ENCODE assay signal across 21 cellular contexts in genomic region chr1:169046671-169047070, GRCh38. TPM values are rescaled to one million over a fixed set of nuclear protein-coding genes. Genes with fewer than 3 reads are reported as not detected.
DNase-seq lines count a peak whose midpoint lies in the region; ATAC-seq, FAIRE-seq and TF ChIP-seq lines count a peak whose summit lies in the region.
"Had no signal": no experiment of that assay in that cellular context is flagged by ENCODE, and none has a peak within 500 bp of the region (broad histone marks: within the 10 kb centered on the region; RNA-seq: fewer than 3 reads in every experiment).

No MANE protein-coding gene starts in this region.

- H3K4ac ChIP-seq in trophoblast cell (ENCODE audit: low read depth, low read length): no peak overlapping the region

- CTCF ChIA-PET in CD8-positive, alpha-beta T cell (lab: Charles Lee): interaction anchor here (0.7 kb wide), 1 partner anchor 443 kb away, joined by 3 read pairs; no protein-coding TSS in a partner anchor
- CTCF ChIA-PET in GM12878 (lab: Yijun Ruan, JAX): interaction anchor here (1.7 to 10.9 kb wide), 2 partner anchors 62 to 443 kb away, joined by 4 to 100 read pairs; partner anchors contain the start of gene ATP1B1

- H3K4me1 ChIP-seq in CD8-positive, alpha-beta T cell (ENCODE audit: insufficient read depth, low read length): peaks cover 30% of the 10 kb centered on the region
- H3K4me1 ChIP-seq in GM12878 (ENCODE audit: control insufficient read depth, insufficient read depth, low read length): peaks cover 52% of the 10 kb centered on the region
- H3K4me1 ChIP-seq in trophoblast cell (ENCODE audit: control insufficient read depth in 1 of 2, insufficient read depth in 2 of 2, low read length in 2 of 2): peaks cover 14 to 18% of the 10 kb centered on the region in 2 experiments
- peaks cover 0 to 9% of the 10 kb centered on the region in 2 donors for H3K4me1 ChIP-seq in thyroid gland
- H3K4me1 ChIP-seq: BE2C had no signal

- intact Hi-C loops in activated CD4-positive, alpha-beta T cell treated with anti-CD3 and anti-CD28 coated beads, Interleukin-2, amount 10 ng/mL, durations not matched to agents 24 days and 14 days (cut with micrococcal nuclease): loop anchor here (5.0 to 10.0 kb wide), 3 partner anchors 46 to 704 kb away; no protein-coding TSS in a partner anchor
- intact Hi-C loops in CD8-positive, alpha-beta T cell (cut with DNase I, micrococcal nuclease): no loop called here
- intact Hi-C loops in GM12878 (cut with micrococcal nuclease; ENCODE audit: unreplicated experiment) (loop anchor here (5.0 kb wide), 1 partner anchor 61 kb away; the partner anchor contains the start of gene ATP1B1), thyroid gland (cut with DNase I) (no loop called here)

- TF ChIP-seq EP300 in GM12878 (IDR thresholded peaks at IDR 0.05; ENCODE audit: borderline replicate concordance in 1 of 2, control insufficient read depth in 1 of 2, low read depth in 2 of 2, low read length in 2 of 2): no peak

- H3K27ac Mint-ChIP-seq in activated CD4-positive, alpha-beta T cell treated with anti-CD3 and anti-CD28 coated beads, Interleukin-2, amount 10 ng/mL, durations not matched to agents 24 days and 14 days: peak overlapping the region; percentile 60
- peak overlapping the region; percentile 43 for H3K27ac Mint-ChIP-seq in CD8-positive, alpha-beta T cell
- H3K27ac Mint-ChIP-seq in nephron progenitor cell: no peak overlapping the region
- H3K27ac Mint-ChIP-seq: CD4-positive, alpha-beta T cell had no signal

- no peak overlapping the region for H3K23ac ChIP-seq in trophoblast cell (ENCODE audit: low read length)

- H3K4me2 ChIP-seq in GM12878 (ENCODE audit: control insufficient read depth, insufficient read depth): no peak overlapping the region
- H3K4me2 ChIP-seq in trophoblast cell (ENCODE audit: low read length): no peak overlapping the region

- no peak for TF ChIP-seq CTCF in CD8-positive, alpha-beta T cell (IDR thresholded peaks at IDR 0.05)
- TF ChIP-seq CTCF in GM12878 (IDR thresholded peaks at IDR 0.05 in 2 of 3, conservative IDR thresholded peaks at IDR 0.05 in 1 of 3; ENCODE audit: control insufficient read depth in 2 of 3, extremely low read depth in 1 of 3, insufficient read depth in 1 of 3, low read depth in 3 of 3, low read length in 3 of 3) (no peak), thyroid gland (IDR thresholded peaks at IDR 0.05) (no peak), nephron progenitor cell (IDR thresholded peaks at IDR 0.05) (no peak)

- H4K8ac ChIP-seq in trophoblast cell (ENCODE audit: low read depth, low read length): no peak overlapping the region

- H3K9ac ChIP-seq in GM12878 (ENCODE audit: control insufficient read depth, insufficient read depth, low read length): no peak overlapping the region
- H3K9ac ChIP-seq in trophoblast cell (ENCODE audit: low read length): no peak overlapping the region

- peaks cover 73% of the 10 kb centered on the region for H3K4me1 Mint-ChIP-seq in activated CD4-positive, alpha-beta T cell treated with anti-CD3 and anti-CD28 coated beads, Interleukin-2, amount 10 ng/mL, durations not matched to agents 24 days and 14 days
- peaks cover 44% of the 10 kb centered on the region for H3K4me1 Mint-ChIP-seq in CD8-positive, alpha-beta T cell (ENCODE audit: low read depth)
- peaks cover 23% of the 10 kb centered on the region for H3K4me1 Mint-ChIP-seq in nephron progenitor cell

- ATAC-seq in CD8-positive, alpha-beta T cell: no peak
- ATAC-seq in GM12878 (no peak), HG02981 (IDR thresholded peaks at IDR 0.05; ENCODE audit: unreplicated experiment) (no peak)

- no peaks in the 10 kb centered on the region for H3K9me3 ChIP-seq in CD8-positive, alpha-beta T cell (ENCODE audit: low read length)
- H3K9me3 ChIP-seq in GM12878 (replicated peaks; ENCODE audit: control insufficient read depth, insufficient read depth, low read length) (no peaks in the 10 kb centered on the region; the same call in 2 of the 3 replicates), trophoblast cell (ENCODE audit: insufficient read depth, low read depth, low read length) (no peaks in the 10 kb centered on the region), thyroid gland (no peaks in the 10 kb centered on the region)
- H3K9me3 ChIP-seq: BE2C had no signal

- no peak overlapping the region for H3K18ac ChIP-seq in trophoblast cell (ENCODE audit: low read length)

- no peaks in the 10 kb centered on the region for H4K20me1 ChIP-seq in GM12878 (ENCODE audit: control insufficient read depth, insufficient read depth)

- no peak overlapping the region for H3K27ac ChIP-seq in CD8-positive, alpha-beta T cell (ENCODE audit: low read depth, low read length)
- H3K27ac ChIP-seq in GM12878 (ENCODE audit: control insufficient read depth, insufficient read depth): no peak overlapping the region
- no peak overlapping the region for H3K27ac ChIP-seq in trophoblast cell (ENCODE audit: low read depth, low read length)
- no peak overlapping the region for H3K27ac ChIP-seq in thyroid gland

- H3K79me1 ChIP-seq in trophoblast cell (ENCODE audit: low read length): peaks cover 6% of the 10 kb centered on the region

- no peak overlapping the region for H2BK120ac ChIP-seq in trophoblast cell (ENCODE audit: insufficient read depth, low read length, poor library complexity)

- H3K79me2 ChIP-seq in GM12878 (ENCODE audit: control insufficient read depth, insufficient read depth, low read length) (no peaks in the 10 kb centered on the region), trophoblast cell (ENCODE audit: control insufficient read depth, insufficient read depth, low read length, poor library complexity) (no peaks in the 10 kb centered on the region)

- no peak for FAIRE-seq in GM12878 (lab: Jason Lieb, UNC)

- peak overlapping the region; percentile 3 for H2BK12ac ChIP-seq in trophoblast cell (ENCODE audit: low read length)

- RAD21 ChIA-PET in GM12878 (lab: Charles Lee; ENCODE audit: unreplicated experiment): interaction anchor here (1.1 to 11.2 kb wide), 10 partner anchors 16 to 436 kb away, joined by 3 to 135 read pairs (median 26); partner anchors contain the start of gene ATP1B1

- no peak overlapping the region for H3K14ac ChIP-seq in trophoblast cell (ENCODE audit: low read length)

- peak overlapping the region; percentile 41 for H4K91ac ChIP-seq in trophoblast cell (ENCODE audit: low read depth, low read length)

- no peak overlapping the region for H3K4me3 ChIP-seq in CD8-positive, alpha-beta T cell (ENCODE audit: low read depth, low read length)
- H3K4me3 ChIP-seq in GM12878 (no peak overlapping the region), trophoblast cell (ENCODE audit: low read depth, low read length) (no peak overlapping the region), thyroid gland (replicated peaks in 1 of 3) (no peak overlapping the region)

- SMC1A ChIA-PET in GM12878 (lab: Charles Lee; ENCODE audit: uncharacterized antibody, unreplicated experiment): interaction anchor here (0.6 to 13.3 kb wide), 10 partner anchors 9 to 79 kb away, joined by 3 to 343 read pairs (median 9); partner anchors contain the start of gene ATP1B1

- in situ Hi-C loops in GM12878 (cut with MboI): no loop called here

- 94% methylated on average over 3 of the region's 3 CpGs for WGBS in GM12878 (ENCODE audit: insufficient coverage, insufficient replicate concordance, low lambda C conversion rate, missing lambda C conversion rate)
- WGBS in trophoblast cell (ENCODE audit: extremely low coverage, insufficient coverage, insufficient read length): no CpG with 5 or more reads among the region's 3 CpGs
- 94 to 99% methylated on average over 3 of the region's 3 CpGs for WGBS in thyroid gland, 2 donors

- no peaks in the 10 kb centered on the region for H3K36me3 ChIP-seq in CD8-positive, alpha-beta T cell (ENCODE audit: insufficient read depth, low read length)
- H3K36me3 ChIP-seq in GM12878 (ENCODE audit: control insufficient read depth in 2 of 2, insufficient read depth in 2 of 2, low read length in 1 of 2): no peaks in the 10 kb centered on the region
- H3K36me3 ChIP-seq in trophoblast cell (ENCODE audit: control insufficient read depth in 1 of 2, insufficient read depth in 2 of 2, low read length in 2 of 2): no peaks in the 10 kb centered on the region
- no peaks in the 10 kb centered on the region for H3K36me3 ChIP-seq in thyroid gland
- H3K36me3 ChIP-seq: BE2C had no signal

- peak overlapping the region; percentile 15 for H2AK5ac ChIP-seq in trophoblast cell (ENCODE audit: low read length)

- BruUV-seq in GM12878 (replicated peaks; lab: Mats Ljungman, UMichigan): no TSS peak

- H3K9me3 Mint-ChIP-seq in activated CD4-positive, alpha-beta T cell treated with anti-CD3 and anti-CD28 coated beads, Interleukin-2, amount 10 ng/mL, durations not matched to agents 24 days and 14 days: peaks cover 35% of the 10 kb centered on the region
- H3K9me3 Mint-ChIP-seq in CD8-positive, alpha-beta T cell: no peaks in the 10 kb centered on the region
- no peaks in the 10 kb centered on the region for H3K9me3 Mint-ChIP-seq in nephron progenitor cell
- H3K9me3 Mint-ChIP-seq: CD4-positive, alpha-beta T cell had no signal

- H3K27me3 ChIP-seq in CD8-positive, alpha-beta T cell (ENCODE audit: insufficient read depth, low read length): no peaks in the 10 kb centered on the region
- H3K27me3 ChIP-seq in GM12878 (replicated peaks in 1 of 2; ENCODE audit: control insufficient read depth in 2 of 2, insufficient read depth in 2 of 2, low read length in 1 of 2): no peaks in the 10 kb centered on the region
- no peaks in the 10 kb centered on the region for H3K27me3 ChIP-seq in trophoblast cell (ENCODE audit: insufficient read depth, low read length)
- no peaks in the 10 kb centered on the region for H3K27me3 ChIP-seq in thyroid gland
- H3K27me3 ChIP-seq: BE2C had no signal

- H3K36me3 Mint-ChIP-seq in activated CD4-positive, alpha-beta T cell treated with anti-CD3 and anti-CD28 coated beads, Interleukin-2, amount 10 ng/mL, durations not matched to agents 24 days and 14 days (ENCODE audit: low read depth): peaks cover 6% of the 10 kb centered on the region
- H3K36me3 Mint-ChIP-seq in CD8-positive, alpha-beta T cell: no peaks in the 10 kb centered on the region
- H3K36me3 Mint-ChIP-seq in nephron progenitor cell (ENCODE audit: low read depth): no peaks in the 10 kb centered on the region

- POLR2A ChIA-PET in CD8-positive, alpha-beta T cell (lab: Charles Lee): no interaction called here
- POLR2A ChIA-PET in GM12878 (lab: Charles Lee): interaction anchor here (0.9 to 8.1 kb wide), 9 partner anchors 11 to 69 kb away, joined by 3 to 69 read pairs (median 10); partner anchors contain the start of gene ATP1B1

- H3K27me3 Mint-ChIP-seq in activated CD4-positive, alpha-beta T cell treated with anti-CD3 and anti-CD28 coated beads, Interleukin-2, amount 10 ng/mL, durations not matched to agents 24 days and 14 days: no peaks in the 10 kb centered on the region
- no peaks in the 10 kb centered on the region for H3K27me3 Mint-ChIP-seq in CD8-positive, alpha-beta T cell (ENCODE audit: low read depth)
- H3K27me3 Mint-ChIP-seq in nephron progenitor cell (ENCODE audit: low read depth, poor library complexity): peaks cover 4% of the 10 kb centered on the region
- H3K27me3 Mint-ChIP-seq: CD4-positive, alpha-beta T cell had no signal

- H4K12ac ChIP-seq in trophoblast cell (ENCODE audit: low read depth, low read length): no peak overlapping the region

- no peak overlapping the region for H2AFZ ChIP-seq in GM12878 (ENCODE audit: control insufficient read depth, low read depth, low read length)
- no peak overlapping the region for H2AFZ ChIP-seq in trophoblast cell (ENCODE audit: insufficient read depth, low read length, poor library complexity)

- no peak overlapping the region for H3K4me3 Mint-ChIP-seq in activated CD4-positive, alpha-beta T cell treated with anti-CD3 and anti-CD28 coated beads, Interleukin-2, amount 10 ng/mL, durations not matched to agents 24 days and 14 days
- no peak overlapping the region for H3K4me3 Mint-ChIP-seq in CD8-positive, alpha-beta T cell
- H3K4me3 Mint-ChIP-seq in nephron progenitor cell: no peak overlapping the region
- H3K4me3 Mint-ChIP-seq: CD4-positive, alpha-beta T cell had no signal

- no peak overlapping the region for H2BK5ac ChIP-seq in trophoblast cell (ENCODE audit: low read depth, low read length, poor library complexity)

- no peak for DNase-seq in activated CD4-positive, alpha-beta T cell treated with anti-CD3 and anti-CD28 coated beads, Interleukin-2, amount 10 ng/mL, durations not matched to agents 24 days and 14 days
- DNase-seq in activated CD4-positive, alpha-beta T cell treated with anti-CD3 and anti-CD28 coated beads, Interleukin-2, amount 50 U/mL, for 4 hours: no peak
- DNase-seq in CD8-positive, alpha-beta T cell: no peak
- DNase-seq in GM12878 (ENCODE audit: low read depth, low spot score): no peak
- DNase-seq in trophoblast cell: no peak
- DNase-seq in thyroid gland: no peak
- no peak for DNase-seq in nephron progenitor cell
- DNase-seq: BE2C; CD4-positive, alpha-beta T cell; DMS153; GF-D8; GOT3; MM.1S; NCI-H1092 treated with DMSO at 0.1 percent for 48 hours; NCI-H2081; NCI-H510A treated with DMSO at 0.1 percent for 48 hours; NCI-H774; OCI-M1; RPMI8226; SHP77 treated with DMSO at 0.1 percent for 48 hours had no signal

- no peak for TF ChIP-seq RAD21 in GM12878 (IDR thresholded peaks at IDR 0.05; ENCODE audit: insufficient read depth, low read depth, low read length)

- TF ChIP-seq POLR2A in GM12878 (IDR thresholded peaks at IDR 0.05; ENCODE audit: low read depth, low read length) (no peak), thyroid gland (IDR thresholded peaks at IDR 0.05) (no peak)

RNA-seq across cellular contexts. Expression of gene ATP1B1, which starts 59.8 kb away (rescaled TPM):
- total RNA-seq in activated CD4-positive, alpha-beta T cell treated with anti-CD3 and anti-CD28 coated beads, Interleukin-2, amount 10 ng/mL, durations not matched to agents 24 days and 14 days: 12.5 and 15.3 TPM in 2 replicates
- 1 to 10 TPM; 2.6 to 3.0 TPM for total RNA-seq in CD8-positive, alpha-beta T cell
- total RNA-seq in GM12878 (2013; cell fraction: nucleolus; rRNA removed): 4.3 and 4.8 TPM in 2 replicates
- 0.76 and 0.96 TPM in 2 replicates for total RNA-seq in GM12878 (2014; rRNA removed)
- 1.2 and 1.4 TPM in 2 replicates for total RNA-seq in GM12878 (2014; rRNA removed; fragmentation: Illumina TruSeq; extraction: Trizol)
- 2.7 and 3.2 TPM in 2 replicates for total RNA-seq in GM12878 (2021)
- polyA plus RNA-seq in GM12878 (2011; ENCODE audit: low read depth): 3.1 TPM
- 14.0 and 19.7 TPM in 2 replicates for polyA plus RNA-seq in GM12878 (2011; rRNA removed)
- polyA plus RNA-seq in GM12878 (2011; cell fraction: cytosol; rRNA removed): 6.6 and 7.5 TPM in 2 replicates
- 6.6 and 7.0 TPM in 2 replicates for polyA plus RNA-seq in GM12878 (2011; cell fraction: nucleus; rRNA removed)
- 4.0 and 8.0 TPM in 2 replicates for polyA plus RNA-seq in GM12878 (2012)
- 1.6 and 2.6 TPM in 2 replicates for polyA plus RNA-seq in GM12878 (2014; fragmentation: Illumina TruSeq; extraction: Trizol)
- polyA plus RNA-seq in GM12878 (2014; fragmentation: Nextera tagmentation; extraction: Ambion mirVana): under 1 TPM; 0.84 to 0.90 TPM
- 1.1 and 1.3 TPM in 2 replicates for polyA plus RNA-seq in GM12878 (2014; rRNA removed)
- 1 to 10 TPM; 2.0 to 2.1 TPM for polyA plus RNA-seq in GM12878 (2016; fragmentation: Nextera tagmentation; extraction: Ambion mirVana)
- 9.7 and 11.3 TPM in 2 replicates for polyA minus RNA-seq in GM12878 (2011; rRNA and poly(A)+ RNA removed)
- polyA minus RNA-seq in GM12878 (2011; cell fraction: cytosol; rRNA and poly(A)+ RNA removed): 7.1 and 8.2 TPM in 2 replicates
- 5.3 and 8.1 TPM in 2 replicates for polyA minus RNA-seq in GM12878 (2011; cell fraction: nucleus; rRNA and poly(A)+ RNA removed)
- polyA plus RNA-seq in trophoblast cell (2013): 250 and 251 TPM in 2 replicates
- 100 to 1,000 TPM; 310 to 509 (median 429) TPM for total RNA-seq in thyroid gland

Comparison
In these comparisons a context has a peak if more than half of its experiments do, and no peak if none do; other contexts are left out.
1. RNA of gene ATP1B1, which starts 59.8 kb away (total RNA-seq): 310 to 509 TPM in thyroid gland; 12.5 to 15.3 TPM in activated CD4-positive, alpha-beta T cell treated with anti-CD3 and anti-CD28 coated beads, Interleukin-2, amount 10 ng/mL, durations not matched to agents 24 days and 14 days, 2.6 to 3.0 TPM in CD8-positive, alpha-beta T cell and 0.76 to 4.8 TPM in GM12878; every median in the first group is over 10 times any median in the second.
2. intact Hi-C loops: an anchor here in activated CD4-positive, alpha-beta T cell treated with anti-CD3 and anti-CD28 coated beads, Interleukin-2, amount 10 ng/mL, durations not matched to agents 24 days and 14 days (5.0 to 10.0 kb wide) and GM12878 (5.0 kb wide); none called in CD8-positive, alpha-beta T cell and thyroid gland.